10 cellular contexts compared by ENCODE assay signal in the genomic region with DNA sequence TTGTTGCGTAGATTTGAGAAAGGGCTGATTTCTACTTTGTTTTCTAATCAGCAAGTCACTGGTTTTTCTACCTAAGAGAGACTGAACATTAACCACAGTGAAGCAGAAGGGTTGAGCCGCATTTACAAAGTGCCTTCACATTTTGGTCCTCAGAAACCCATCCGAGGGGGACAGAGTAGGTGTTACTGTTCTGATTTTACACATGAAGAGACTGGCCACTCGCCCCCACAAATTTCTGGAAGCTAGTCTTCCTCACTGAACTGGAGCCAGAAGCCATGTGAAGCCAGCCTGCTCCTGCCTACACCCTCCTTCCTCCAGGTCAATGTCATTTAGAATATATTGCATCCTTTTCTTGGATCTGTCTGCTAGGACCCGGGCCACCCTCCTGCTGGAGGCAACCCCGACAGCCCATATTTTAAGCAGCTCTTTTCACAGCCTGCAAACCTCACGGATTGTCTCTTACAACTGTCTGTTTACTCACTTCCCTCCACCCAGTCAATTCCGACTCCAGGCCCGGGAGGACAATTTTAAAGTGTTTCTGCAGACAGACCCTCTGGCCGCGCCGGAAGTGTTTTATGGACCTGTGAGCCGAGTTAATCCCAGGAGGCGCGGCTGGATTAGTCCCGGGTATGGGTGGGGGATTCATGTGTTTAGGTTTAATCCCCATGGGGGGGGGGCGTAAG.
DNase-seq lines count a peak whose midpoint lies in the region; ATAC-seq, FAIRE-seq and TF ChIP-seq lines count a peak whose summit lies in the region.
"Had no signal": no experiment of that assay in that cellular context is flagged by ENCODE, and none has a peak within 500 bp of the region (broad histone marks: within the 10 kb centered on the region; RNA-seq: fewer than 3 reads in every experiment).

No MANE protein-coding gene starts in this region.

- H3K9me3 ChIP-seq in NT2/D1 (ENCODE audit: insufficient read depth, low read length), result no peaks in the 10 kb centered on the region
- no peaks in the 10 kb centered on the region for H3K9me3 ChIP-seq in effector memory CD4-positive, alpha-beta T cell (ENCODE audit: control insufficient read depth, low read length)

- H3K27ac ChIP-seq in effector memory CD4-positive, alpha-beta T cell (ENCODE audit: insufficient read depth, low read length, poor library complexity, severe bottlenecking), result peak overlapping the region; percentile 92
- peak overlapping the region; percentile 81 for H3K27ac ChIP-seq in rectal smooth muscle tissue (ENCODE audit: low read depth, low read length)
- H3K27ac ChIP-seq: KMS-11 had no signal

- H3K4me3 ChIP-seq in NT2/D1 (ENCODE audit: insufficient read length, low read depth), result no peak overlapping the region
- H3K4me3 ChIP-seq in effector memory CD4-positive, alpha-beta T cell (ENCODE audit: insufficient read depth, low read depth, low read length, poor library complexity, severe bottlenecking), result peak overlapping the region; percentile 52
- H3K4me3 ChIP-seq in rectal smooth muscle tissue (ENCODE audit: low read length), result no peak overlapping the region

- no peak for FAIRE-seq in GM12892 (lab: Jason Lieb, UNC)
- FAIRE-seq: islet of Langerhans had no signal

- H3K27me3 ChIP-seq in NT2/D1 (ENCODE audit: insufficient read depth, insufficient read length), result peaks cover 53% of the 10 kb centered on the region
- no peaks in the 10 kb centered on the region for H3K27me3 ChIP-seq in effector memory CD4-positive, alpha-beta T cell (replicated peaks; ENCODE audit: control insufficient read depth, insufficient read depth, low read length, poor library complexity, severe bottlenecking)
- H3K27me3 ChIP-seq in rectal smooth muscle tissue (ENCODE audit: control insufficient read depth, insufficient read depth, low read length), result peaks cover 7% of the 10 kb centered on the region

- H3K9ac ChIP-seq in NT2/D1 (ENCODE audit: insufficient read length, low read depth), result peak overlapping the region; percentile 67
- H3K9ac ChIP-seq in rectal smooth muscle tissue (ENCODE audit: low read length), result no peak overlapping the region
- H3K9ac ChIP-seq: KMS-11 had no signal

- no peak for ATAC-seq in GM21381 (IDR thresholded peaks at IDR 0.05; ENCODE audit: unreplicated experiment)

- H3K4me1 ChIP-seq in NT2/D1 (ENCODE audit: insufficient read depth, insufficient read length) (peaks cover 7% of the 10 kb centered on the region), rectal smooth muscle tissue (ENCODE audit: control insufficient read depth, insufficient read depth, low read length) (peaks cover 11% of the 10 kb centered on the region)
- H3K4me1 ChIP-seq in effector memory CD4-positive, alpha-beta T cell (ENCODE audit: control insufficient read depth, insufficient read depth, low read length, poor library complexity, severe bottlenecking), result peaks cover 33% of the 10 kb centered on the region

- DNase-seq in ELR (ENCODE audit: low read depth) (peak; percentile 40), NT2/D1 (ENCODE audit: low read depth, low spot score) (no peak), GM12892 (ENCODE audit: insufficient read length) (no peak), T1000 (lab: John Stamatoyannopoulos, UW) (no peak)
- no peak for DNase-seq in effector memory CD4-positive, alpha-beta T cell
- no peak for DNase-seq in NK-92 treated with Interleukin-12 subunit alpha and Interleukin-12 subunit beta, amount 100 ng/mL, for 24 hours (lab: John Stamatoyannopoulos, UW)

- H3K36me3 ChIP-seq in NT2/D1 (ENCODE audit: insufficient read depth, insufficient read length, low read length) (peaks cover 1% of the 10 kb centered on the region), rectal smooth muscle tissue (ENCODE audit: control insufficient read depth, insufficient read depth, low read length) (no peaks in the 10 kb centered on the region)
- H3K36me3 ChIP-seq in effector memory CD4-positive, alpha-beta T cell (ENCODE audit: control insufficient read depth, insufficient read depth, low read length), result no peaks in the 10 kb centered on the region

- TF ChIP-seq POLR2A in GM12892 (IDR thresholded peaks at IDR 0.05; ENCODE audit: low read depth, low read length), result no peak
